In genomic region chr1:215606564-215607168, GRCh38 we compare ENCODE assay signal across 9 cellular contexts. TPM values are rescaled to one million over a fixed set of nuclear protein-coding genes. Genes with fewer than 3 reads are reported as not detected.
DNase-seq lines count a peak whose midpoint lies in the region; ATAC-seq, FAIRE-seq and TF ChIP-seq lines count a peak whose summit lies in the region.
"Had no signal": no experiment of that assay in that cellular context is flagged by ENCODE, and none has a peak within 500 bp of the region (broad histone marks: within the 10 kb centered on the region; RNA-seq: fewer than 3 reads in every experiment).

No MANE protein-coding gene starts in this region.

- peak; percentile 57 for ATAC-seq in GM21360 (IDR thresholded peaks at IDR 0.05; ENCODE audit: unreplicated experiment)
- no peak for ATAC-seq in GM18519 (IDR thresholded peaks at IDR 0.05; ENCODE audit: low FRiP score, unreplicated experiment)

- no peaks in the 10 kb centered on the region for H3K36me3 Mint-ChIP-seq in glutamatergic neuron (ENCODE audit: unreplicated experiment)

- peak; percentile 86 for FAIRE-seq in RCC 7860 (lab: Jason Lieb, UNC)

- peak; percentile 41 for TF ChIP-seq CTCF in AG09319 (IDR thresholded peaks at IDR 0.05; ENCODE audit: low read depth, low read length)
- TF ChIP-seq CTCF in glutamatergic neuron (IDR thresholded peaks at IDR 0.05; ENCODE audit: partially characterized antibody, unreplicated experiment) = peak; percentile 67

- H3K27me3 Mint-ChIP-seq in glutamatergic neuron (ENCODE audit: unreplicated experiment) = no peaks in the 10 kb centered on the region

- no peak overlapping the region for H3K4me3 Mint-ChIP-seq in glutamatergic neuron (ENCODE audit: unreplicated experiment)

- no peak overlapping the region for H3K27ac Mint-ChIP-seq in glutamatergic neuron (ENCODE audit: unreplicated experiment)

- no peaks in the 10 kb centered on the region for H3K4me1 Mint-ChIP-seq in glutamatergic neuron (ENCODE audit: low read depth, unreplicated experiment)

- H3K27ac ChIP-seq in caudate nucleus (ENCODE audit: low read depth, low read length) = no peak overlapping the region

- DNase-seq in AG09319 (ENCODE audit: extremely low read depth, low read depth) (no peak), RCC 7860 (ENCODE audit: low spot score) (no peak), glutamatergic neuron (no peak), hippocampal formation (lab: John Stamatoyannopoulos, UW) (no peak), caudate nucleus (lab: John Stamatoyannopoulos, UW) (no peak), GOT3 (lab: John Stamatoyannopoulos, UW) (no peak)
- DNase-seq: activated CD4-positive, alpha-beta T cell treated with anti-CD3 and anti-CD28 coated beads for 1 hour had no signal

- H3K9me3 Mint-ChIP-seq in glutamatergic neuron (ENCODE audit: unreplicated experiment) = no peaks in the 10 kb centered on the region

RNA-seq across cellular contexts. Expression of gene KCTD3, which starts 39.6 kb away (rescaled TPM):
- 46.3 TPM for total RNA-seq in glutamatergic neuron (ENCODE audit: unreplicated experiment)
